Comparison of ENCODE assay signal across 1 cellular context in the genomic region with DNA sequence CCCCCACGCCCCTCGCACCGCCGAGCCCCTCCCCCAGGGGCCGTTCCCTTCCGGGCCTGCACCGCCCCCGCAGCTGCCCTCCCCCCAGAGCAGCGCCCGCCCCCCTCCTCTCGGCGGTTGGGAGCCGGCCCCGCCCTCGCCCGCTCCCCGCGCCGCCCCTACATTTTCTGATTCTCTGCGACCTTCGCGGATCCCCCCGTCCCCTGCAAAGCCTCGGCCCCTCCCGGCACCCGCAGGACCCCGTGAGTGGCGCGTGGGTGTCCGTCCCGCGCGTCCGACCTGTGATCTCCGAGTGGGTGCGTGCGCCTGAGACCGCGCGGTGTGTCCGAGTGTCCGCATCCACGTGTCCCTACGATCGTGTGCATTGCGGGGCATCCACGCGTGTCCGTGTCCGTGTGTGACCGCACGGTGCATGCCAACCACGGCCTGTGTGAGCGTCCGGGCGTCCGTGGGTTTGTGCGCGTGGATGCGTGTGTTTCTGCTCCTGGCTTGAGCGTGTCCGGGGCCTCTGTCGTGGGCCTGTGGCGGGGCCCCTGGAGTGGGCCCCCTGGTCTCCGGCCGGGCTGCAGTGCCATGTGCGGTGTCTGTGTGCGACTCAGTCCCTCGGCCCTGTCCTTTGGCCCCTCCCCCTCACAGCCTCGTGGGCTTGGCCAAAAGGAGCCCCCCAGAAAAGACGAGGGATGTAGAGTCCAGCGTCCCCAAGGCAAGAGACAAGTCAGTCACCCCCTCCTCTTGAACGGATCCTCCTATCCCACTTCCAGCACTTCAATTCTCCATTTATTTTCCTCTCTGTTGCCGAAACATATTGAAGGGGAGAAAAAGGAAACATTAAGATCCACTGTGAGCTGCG.
TF ChIP-seq lines count a peak whose summit lies in the region.

No MANE protein-coding gene starts in this region.

TF ChIP-seq in HepG2, 621 proteins besides CTCF, POLR2A, EP300 and RAD21 (continued from another document):
- TF ChIP-seq ZFP82 (CRISPR knock-in tag; IDR thresholded peaks at IDR 0.05; ENCODE audit: borderline replicate concordance) = no peak
- TF ChIP-seq, protein P1, sequence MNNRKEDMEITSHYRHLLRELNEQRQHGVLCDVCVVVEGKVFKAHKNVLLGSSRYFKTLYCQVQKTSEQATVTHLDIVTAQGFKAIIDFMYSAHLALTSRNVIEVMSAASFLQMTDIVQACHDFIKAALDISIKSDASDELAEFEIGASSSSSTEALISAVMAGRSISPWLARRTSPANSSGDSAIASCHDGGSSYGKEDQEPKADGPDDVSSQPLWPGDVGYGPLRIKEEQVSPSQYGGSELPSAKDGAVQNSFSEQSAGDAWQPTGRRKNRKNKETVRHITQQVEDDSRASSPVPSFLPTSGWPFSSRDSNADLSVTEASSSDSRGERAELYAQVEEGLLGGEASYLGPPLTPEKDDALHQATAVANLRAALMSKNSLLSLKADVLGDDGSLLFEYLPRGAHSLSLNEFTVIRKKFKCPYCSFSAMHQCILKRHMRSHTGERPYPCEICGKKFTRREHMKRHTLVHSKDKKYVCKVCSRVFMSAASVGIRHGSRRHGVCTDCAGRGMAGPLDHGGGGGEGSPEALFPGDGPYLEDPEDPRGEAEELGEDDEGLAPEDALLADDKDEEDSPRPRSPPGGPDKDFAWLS (CRISPR knock-in tag; IDR thresholded peaks at IDR 0.05; ENCODE audit: borderline replicate concordance) = no peak
- TF ChIP-seq ZNF777 (CRISPR knock-in tag; IDR thresholded peaks at IDR 0.05) = no peak
- no peak for TF ChIP-seq THYN1 (CRISPR knock-in tag; IDR thresholded peaks at IDR 0.05; ENCODE audit: borderline replicate concordance, low read depth)
- no peak for TF ChIP-seq ZNF660 (CRISPR knock-in tag; IDR thresholded peaks at IDR 0.05; ENCODE audit: borderline replicate concordance, low read depth)
- no peak for TF ChIP-seq MXI1 (IDR thresholded peaks at IDR 0.05; ENCODE audit: borderline replicate concordance, low read depth, low read length)
- TF ChIP-seq ZC3H13 (CRISPR knock-in tag; IDR thresholded peaks at IDR 0.05) = no peak
- no peak for TF ChIP-seq ZNF121 (CRISPR knock-in tag; IDR thresholded peaks at IDR 0.05)
- no peak for TF ChIP-seq ZNF260 (CRISPR knock-in tag; IDR thresholded peaks at IDR 0.05; ENCODE audit: borderline replicate concordance, low read depth)
- no peak for TF ChIP-seq ZSCAN20 (CRISPR knock-in tag; IDR thresholded peaks at IDR 0.05; ENCODE audit: borderline replicate concordance)
- no peak for TF ChIP-seq ZNF549 (CRISPR knock-in tag; IDR thresholded peaks at IDR 0.05)
